In genomic region chr21:17796037-17796403, GRCh38 we compare ENCODE assay signal across 14 cellular contexts. TPM values are rescaled to one million over a fixed set of nuclear protein-coding genes. Genes with fewer than 3 reads are reported as not detected.
A peak's percentile ranks its signal among the peaks of the same experiment; 100 is the strongest.
DNase-seq lines count a peak whose midpoint lies in the region; ATAC-seq and TF ChIP-seq lines count a peak whose summit lies in the region.
"Had no signal": no experiment of that assay in that cellular context is flagged by ENCODE, and none has a peak within 500 bp of the region (broad histone marks: within the 10 kb centered on the region; RNA-seq: fewer than 3 reads in every experiment).

No MANE protein-coding gene starts in this region.

- TF ChIP-seq CTCF in SU-DHL-6 (IDR thresholded peaks at IDR 0.05; ENCODE audit: insufficient read depth, low read length, poor library complexity, severe bottlenecking) (no peak), tibial nerve (IDR thresholded peaks at IDR 0.05) (no peak), prostate gland (IDR thresholded peaks at IDR 0.05) (no peak)

- intact Hi-C loops in prostate gland (cut with DNase I), result no loop called here

- H3K27ac Mint-ChIP-seq in activated T-cell treated with anti-CD3 and anti-CD28 coated beads, Interleukin-2, amount 50 U/mL, for 24 hours, result peak overlapping the region; percentile 78
- peak overlapping the region; percentile 73 to 93 for H3K27ac Mint-ChIP-seq in effector memory CD8-positive, alpha-beta T cell
- H3K27ac Mint-ChIP-seq in stimulated activated naive B cell treated with anti-CD40 and anti-IgM and Interleukin-4, amounts not matched to agents 10 μg/mL and 1 μg/mL and 100 μg/mL, for 72 hours, result peak overlapping the region; percentile 59
- H3K27ac Mint-ChIP-seq: HFFc6 had no signal

- no peaks in the 10 kb centered on the region for H3K9me2 ChIP-seq in SU-DHL-6 (replicated peaks; ENCODE audit: insufficient read depth, low read length)
- H3K9me2 ChIP-seq: SK-N-SH had no signal

- WGBS in tibial nerve, 2 donors, result 66 to 70% methylated on average over 1 of the region's 1 CpG
- 68% methylated on average over 1 of the region's 1 CpG for WGBS in prostate gland

- no peak for DNase-seq in activated T-cell treated with anti-CD3 and anti-CD28 coated beads, Interleukin-2, amount 50 U/mL, for 24 hours
- no peak for DNase-seq in activated T-cell treated with anti-CD3 and anti-CD28 coated beads, Interleukin-2, amount 50 U/mL, for 48 hours
- DNase-seq in effector memory CD8-positive, alpha-beta T cell, result no peak
- no peak for DNase-seq in stimulated activated naive B cell treated with anti-CD40 and anti-IgM and Interleukin-4, amounts not matched to agents 10 μg/mL and 1 μg/mL and 100 μg/mL, for 72 hours
- no peak for DNase-seq in tibial nerve (ENCODE audit: low spot score in 2 of 2)
- no peak for DNase-seq in prostate gland (ENCODE audit: low spot score)
- no peak for DNase-seq in NCI-H1105 treated with DMSO at 0.1 percent for 48 hours (lab: John Stamatoyannopoulos, UW)
- DNase-seq: HFFc6, mesendoderm, NCI-H524 treated with DMSO at 0.1 percent for 48 hours, SK-N-SH, uterus had no signal

- TF ChIP-seq POLR2A in tibial nerve (IDR thresholded peaks at IDR 0.05) (no peak), prostate gland (IDR thresholded peaks at IDR 0.05) (no peak)

- H3K27me3 ChIP-seq in SU-DHL-6 (ENCODE audit: low read length) (no peaks in the 10 kb centered on the region), tibial nerve (no peaks in the 10 kb centered on the region), prostate gland (replicated peaks; ENCODE audit: insufficient read depth) (no peaks in the 10 kb centered on the region)
- H3K27me3 ChIP-seq: uterus had no signal

- peaks cover 79% of the 10 kb centered on the region for H3F3A ChIP-seq in SU-DHL-6 (ENCODE audit: insufficient read depth)

- H3K4me1 ChIP-seq in tibial nerve (peaks cover 0 to 48% (median 0%) of the 10 kb centered on the region in 4 donors), prostate gland (replicated peaks) (peaks cover 4% of the 10 kb centered on the region)

- H3K27me3 Mint-ChIP-seq in activated T-cell treated with anti-CD3 and anti-CD28 coated beads, Interleukin-2, amount 50 U/mL, for 24 hours, result no peaks in the 10 kb centered on the region
- H3K27me3 Mint-ChIP-seq in effector memory CD8-positive, alpha-beta T cell, result no peaks in the 10 kb centered on the region
- no peaks in the 10 kb centered on the region for H3K27me3 Mint-ChIP-seq in stimulated activated naive B cell treated with anti-CD40 and anti-IgM and Interleukin-4, amounts not matched to agents 10 μg/mL and 1 μg/mL and 100 μg/mL, for 72 hours

- TF ChIP-seq EP300 in tibial nerve (IDR thresholded peaks at IDR 0.05), result no peak

- H3K9me3 ChIP-seq in SU-DHL-6 (ENCODE audit: insufficient read depth, low read length) (no peaks in the 10 kb centered on the region), tibial nerve (peaks cover 0 to 2% (median 0%) of the 10 kb centered on the region in 4 donors), prostate gland (no peaks in the 10 kb centered on the region)
- H3K9me3 ChIP-seq: SK-N-SH, uterus had no signal

- ATAC-seq in effector memory CD8-positive, alpha-beta T cell (replicated peaks), result no peak
- ATAC-seq in stimulated activated naive B cell treated with anti-CD40 and anti-IgM and Interleukin-4, amounts not matched to agents 10 μg/mL and 1 μg/mL and 100 μg/mL, for 72 hours (replicated peaks), result peak in 1 of 2 donors; percentile 85

- no peak overlapping the region for H2AFZ ChIP-seq in SU-DHL-6 (ENCODE audit: low read depth, low read length, severe bottlenecking)

- H3K4me1 Mint-ChIP-seq in activated T-cell treated with anti-CD3 and anti-CD28 coated beads, Interleukin-2, amount 50 U/mL, for 24 hours (ENCODE audit: low read depth), result peaks cover 74% of the 10 kb centered on the region
- peaks cover 29 to 46% of the 10 kb centered on the region in 2 donors for H3K4me1 Mint-ChIP-seq in effector memory CD8-positive, alpha-beta T cell (ENCODE audit: low read depth in 2 of 2)
- peaks cover 18 to 31% of the 10 kb centered on the region in 2 donors for H3K4me1 Mint-ChIP-seq in stimulated activated naive B cell treated with anti-CD40 and anti-IgM and Interleukin-4, amounts not matched to agents 10 μg/mL and 1 μg/mL and 100 μg/mL, for 72 hours

- peaks cover 18% of the 10 kb centered on the region for H3K36me3 ChIP-seq in SU-DHL-6 (ENCODE audit: low read length)
- peaks cover 0 to 10% (median 0%) of the 10 kb centered on the region in 3 donors for H3K36me3 ChIP-seq in tibial nerve
- no peaks in the 10 kb centered on the region for H3K36me3 ChIP-seq in prostate gland
- H3K36me3 ChIP-seq: uterus had no signal

- H3K4me3 Mint-ChIP-seq in activated T-cell treated with anti-CD3 and anti-CD28 coated beads, Interleukin-2, amount 50 U/mL, for 24 hours, result peak overlapping the region; percentile 68
- peak overlapping the region; percentile 71 to 81 for H3K4me3 Mint-ChIP-seq in effector memory CD8-positive, alpha-beta T cell
- peak overlapping the region; percentile 33 to 38 for H3K4me3 Mint-ChIP-seq in stimulated activated naive B cell treated with anti-CD40 and anti-IgM and Interleukin-4, amounts not matched to agents 10 μg/mL and 1 μg/mL and 100 μg/mL, for 72 hours
- H3K4me3 Mint-ChIP-seq: HFFc6 had no signal

- peak overlapping the region; percentile 56 for H3K9ac ChIP-seq in SU-DHL-6 (ENCODE audit: low read length)
- H3K9ac ChIP-seq: SK-N-SH had no signal

- H4K20me1 ChIP-seq in SU-DHL-6 (ENCODE audit: low read depth, low read length), result no peaks in the 10 kb centered on the region

- H3K36me3 Mint-ChIP-seq in activated T-cell treated with anti-CD3 and anti-CD28 coated beads, Interleukin-2, amount 50 U/mL, for 24 hours (ENCODE audit: low read depth), result peaks cover 67% of the 10 kb centered on the region
- H3K36me3 Mint-ChIP-seq in effector memory CD8-positive, alpha-beta T cell (ENCODE audit: insufficient read depth), result peaks cover 32% of the 10 kb centered on the region
- peaks cover 17 to 31% of the 10 kb centered on the region in 2 donors for H3K36me3 Mint-ChIP-seq in stimulated activated naive B cell treated with anti-CD40 and anti-IgM and Interleukin-4, amounts not matched to agents 10 μg/mL and 1 μg/mL and 100 μg/mL, for 72 hours

- H3K79me2 ChIP-seq in SU-DHL-6 (ENCODE audit: insufficient read depth, low read length), result peaks cover 96% of the 10 kb centered on the region

- H3K27ac ChIP-seq in SU-DHL-6 (ENCODE audit: low read depth, low read length), result peak overlapping the region; percentile 99
- no peak overlapping the region for H3K27ac ChIP-seq in tibial nerve
- H3K27ac ChIP-seq in prostate gland, result no peak overlapping the region
- H3K27ac ChIP-seq: epithelial cell of prostate had no signal

- no peaks in the 10 kb centered on the region for H3K9me3 Mint-ChIP-seq in activated T-cell treated with anti-CD3 and anti-CD28 coated beads, Interleukin-2, amount 50 U/mL, for 24 hours
- no peaks in the 10 kb centered on the region for H3K9me3 Mint-ChIP-seq in effector memory CD8-positive, alpha-beta T cell
- no peaks in the 10 kb centered on the region for H3K9me3 Mint-ChIP-seq in stimulated activated naive B cell treated with anti-CD40 and anti-IgM and Interleukin-4, amounts not matched to agents 10 μg/mL and 1 μg/mL and 100 μg/mL, for 72 hours
- H3K9me3 Mint-ChIP-seq: HFFc6 had no signal

- H3K4me3 ChIP-seq in SU-DHL-6 (ENCODE audit: insufficient read depth, low read length, poor library complexity, severe bottlenecking) (peak overlapping the region; percentile 54), tibial nerve (no peak overlapping the region), prostate gland (no peak overlapping the region)
- H3K4me3 ChIP-seq: uterus had no signal

- peak overlapping the region; percentile 95 for H3K4me2 ChIP-seq in SU-DHL-6 (ENCODE audit: low read depth, low read length, poor library complexity, severe bottlenecking)
- H3K4me2 ChIP-seq: SK-N-SH had no signal

RNA-seq across cellular contexts. Expression of gene C21orf91, which starts 23.1 kb away (rescaled TPM):
- total RNA-seq in tibial nerve (10 to 100 TPM in 2 of 4 donors, 1 to 10 TPM in 2; 3.6 to 14.2 (median 9.5) TPM), prostate gland (10 to 100 TPM; 10.2 to 22.9 TPM)
